15 cellular contexts compared by ENCODE assay signal in the genomic region with DNA sequence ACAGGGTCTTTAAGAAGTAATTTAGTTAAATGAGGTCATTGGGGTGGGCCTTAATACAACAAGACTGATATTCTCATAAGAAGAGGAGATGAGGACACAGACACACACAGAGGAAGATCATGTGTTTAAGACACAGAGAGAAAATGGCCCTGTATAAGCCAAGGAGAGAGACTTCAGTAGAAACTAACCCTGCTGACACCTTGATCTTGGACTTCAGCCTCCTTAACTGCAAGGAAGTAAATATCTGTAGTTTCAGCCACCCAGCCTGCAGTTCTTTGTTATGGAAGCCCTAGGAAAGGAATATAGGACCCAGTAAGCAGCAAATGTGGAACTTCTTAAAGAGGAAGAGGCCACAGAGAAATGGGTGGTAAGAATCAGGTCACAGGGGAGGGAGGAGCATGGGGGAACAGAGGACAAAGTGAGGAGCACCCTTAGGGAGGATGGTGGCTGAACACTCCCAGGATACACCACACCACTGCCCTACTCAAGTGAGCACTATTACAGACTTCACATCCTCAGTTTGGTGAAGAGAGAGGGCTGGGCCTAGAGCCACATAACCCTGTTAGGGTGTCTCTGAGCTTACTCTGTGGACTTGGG. TPM values are rescaled to one million over a fixed set of nuclear protein-coding genes. Genes with fewer than 3 reads are reported as not detected.
DNase-seq lines count a peak whose midpoint lies in the region; ATAC-seq and TF ChIP-seq lines count a peak whose summit lies in the region.
"Had no signal": no experiment of that assay in that cellular context is flagged by ENCODE, and none has a peak within 500 bp of the region (broad histone marks: within the 10 kb centered on the region; RNA-seq: fewer than 3 reads in every experiment).

No MANE protein-coding gene starts in this region.

- no peaks in the 10 kb centered on the region for H3F3A ChIP-seq in smooth muscle cell (ENCODE audit: low read depth)

- peaks cover 16% of the 10 kb centered on the region for H3K36me3 Mint-ChIP-seq in activated naive CD8-positive, alpha-beta T cell

- peaks cover 0 to 8% (median 0%) of the 10 kb centered on the region in 11 experiments; a peak in 2 of 22 replicates for H3K36me3 ChIP-seq in BLaER1 treated with 17β-estradiol and CSF1 and Interleukin-3, amounts not matched to agents 10 nM and 100 nM
- H3K36me3 ChIP-seq in smooth muscle cell (ENCODE audit: low read depth): no peaks in the 10 kb centered on the region

- no peaks in the 10 kb centered on the region for H3K79me2 ChIP-seq in smooth muscle cell (ENCODE audit: low read depth)

- DNase-seq in HT1080 (ENCODE audit: low read depth) (peak; percentile 0), medulla oblongata (ENCODE audit: extremely low spot score) (peak; percentile 2), smooth muscle cell (lab: John Stamatoyannopoulos, UW; ENCODE audit: unreplicated experiment) (no peak), cerebellum (ENCODE audit: low spot score) (no peak), HuH-7.5 (ENCODE audit: low spot score) (no peak)
- DNase-seq: activated CD8-positive, alpha-beta memory T cell treated with anti-CD3 and anti-CD28 coated beads, Interleukin-2, amount 50 U/mL, for 48 hours; aorta; NCI-H510A treated with DMSO at 0.1 percent for 48 hours had no signal

- ATAC-seq in HG02623 (IDR thresholded peaks at IDR 0.05; ENCODE audit: unreplicated experiment): no peak
- ATAC-seq: HCT116 had no signal

- peak overlapping the region; percentile 71 to 96 (median 85) for H3K4me2 ChIP-seq in BLaER1 treated with 17β-estradiol and CSF1 and Interleukin-3, amounts not matched to agents 10 nM and 100 nM
- H3K4me2 ChIP-seq in smooth muscle cell: no peak overlapping the region

- H2AFZ ChIP-seq in smooth muscle cell (ENCODE audit: low read depth): no peak overlapping the region

- peaks cover 56% of the 10 kb centered on the region for H3K4me1 Mint-ChIP-seq in activated naive CD8-positive, alpha-beta T cell (ENCODE audit: low read depth)

- H4K20me1 ChIP-seq in BLaER1 treated with 17β-estradiol and CSF1 and Interleukin-3, amounts not matched to agents 10 nM and 100 nM: no peaks in the 10 kb centered on the region
- no peaks in the 10 kb centered on the region for H4K20me1 ChIP-seq in smooth muscle cell (ENCODE audit: low read depth)

- H3K4me3 ChIP-seq in BLaER1 treated with 17β-estradiol and CSF1 and Interleukin-3, amounts not matched to agents 10 nM and 100 nM: peak overlapping the region in 6 of 10 experiments; percentile 14 to 61 (median 45); a peak in 9 of 20 replicates
- H3K4me3 ChIP-seq in smooth muscle cell: no peak overlapping the region

- H3K4me3 Mint-ChIP-seq in activated naive CD8-positive, alpha-beta T cell: no peak overlapping the region

- H3K27ac ChIP-seq in BLaER1 treated with 17β-estradiol and CSF1 and Interleukin-3, amounts not matched to agents 10 nM and 100 nM: peak overlapping the region in 9 of 11 experiments; percentile 63 to 84 (median 75); a peak in 18 of 22 replicates
- H3K27ac ChIP-seq in smooth muscle cell (ENCODE audit: low read depth): no peak overlapping the region

- TF ChIP-seq CTCF in smooth muscle cell (IDR thresholded peaks at IDR 0.05; ENCODE audit: borderline replicate concordance, insufficient read depth, poor library complexity, severe bottlenecking): no peak

- H3K9ac ChIP-seq in BLaER1 treated with 17β-estradiol and CSF1 and Interleukin-3, amounts not matched to agents 10 nM and 100 nM: peak overlapping the region in 6 of 11 experiments; percentile 59 to 73 (median 68); a peak in 9 of 22 replicates
- H3K9ac ChIP-seq in smooth muscle cell (ENCODE audit: low read depth): no peak overlapping the region

- no peaks in the 10 kb centered on the region for H3K27me3 Mint-ChIP-seq in activated naive CD8-positive, alpha-beta T cell
- H3K27me3 Mint-ChIP-seq: CD4-positive, alpha-beta memory T cell had no signal

- no peaks in the 10 kb centered on the region for H3K27me3 ChIP-seq in BLaER1 treated with 17β-estradiol and CSF1 and Interleukin-3, amounts not matched to agents 10 nM and 100 nM
- no peaks in the 10 kb centered on the region for H3K27me3 ChIP-seq in smooth muscle cell (ENCODE audit: low read depth)

- H3K4me1 ChIP-seq in BLaER1 treated with 17β-estradiol and CSF1 and Interleukin-3, amounts not matched to agents 10 nM and 100 nM: peaks cover 18 to 74% (median 48%) of the 10 kb centered on the region in 10 experiments
- no peaks in the 10 kb centered on the region for H3K4me1 ChIP-seq in smooth muscle cell (ENCODE audit: low read depth)

- peaks cover 4% of the 10 kb centered on the region for H3K9me3 Mint-ChIP-seq in activated naive CD8-positive, alpha-beta T cell (ENCODE audit: low read depth)

- H3K27ac Mint-ChIP-seq in activated naive CD8-positive, alpha-beta T cell: peak overlapping the region; percentile 85

- H3K9me3 ChIP-seq in BLaER1 treated with 17β-estradiol and CSF1 and Interleukin-3, amounts not matched to agents 10 nM and 100 nM (replicated peaks in 1 of 11): peaks cover 8 to 35% (median 13%) of the 10 kb centered on the region in 11 experiments; a peak in 20 of 22 replicates
- H3K9me3 ChIP-seq in smooth muscle cell (replicated peaks; ENCODE audit: low read depth): no peaks in the 10 kb centered on the region

RNA-seq across cellular contexts. Expression of a gene that starts 0.8 kb away (rescaled TPM):
- total RNA-seq in HT1080 (2014; rRNA removed; shearing (Covaris generic)): 0.16 and 1.0 TPM in 2 replicates
- polyA plus RNA-seq in HT1080 (2015; cell fraction: cytosol; rRNA removed): 4.9 TPM in 2 replicates
- 7.4 and 12.7 TPM in 2 replicates for polyA plus RNA-seq in HT1080 (2015; cell fraction: nucleus; rRNA removed)
- total RNA-seq in smooth muscle cell (0.18 and 0.49 TPM in 2 replicates), cerebellum (0.73 TPM)
- polyA plus RNA-seq in smooth muscle cell: 0.61 and 1.3 TPM in 2 replicates

RNA-seq across cellular contexts. Expression of a gene that starts 38.5 kb away (rescaled TPM):
- total RNA-seq in HT1080 (2014; rRNA removed; shearing (Covaris generic)): 0.03 TPM in 1 of 2 replicates, not detected in the other
- 0.33 and 0.59 TPM in 2 replicates for polyA plus RNA-seq in HT1080 (2015; cell fraction: cytosol; rRNA removed)
- 0.25 and 1.3 TPM in 2 replicates for polyA plus RNA-seq in HT1080 (2015; cell fraction: nucleus; rRNA removed)
- total RNA-seq in smooth muscle cell (not detected in 2 replicates), cerebellum (not detected)
- polyA plus RNA-seq in smooth muscle cell: not detected in 2 replicates
- total RNA-seq: frontal cortex had no signal
- polyA plus RNA-seq: aorta, right cardiac atrium had no signal

Comparison
In these comparisons a context has a peak if more than half of its experiments do, and no peak if none do; other contexts are left out.
1. DNase-seq: peak in HT1080 (single experiment) and medulla oblongata (single experiment); none in smooth muscle cell (single experiment), cerebellum (single experiment) and HuH-7.5 (single experiment).